23 cellular contexts compared by ENCODE assay signal in the genomic region with DNA sequence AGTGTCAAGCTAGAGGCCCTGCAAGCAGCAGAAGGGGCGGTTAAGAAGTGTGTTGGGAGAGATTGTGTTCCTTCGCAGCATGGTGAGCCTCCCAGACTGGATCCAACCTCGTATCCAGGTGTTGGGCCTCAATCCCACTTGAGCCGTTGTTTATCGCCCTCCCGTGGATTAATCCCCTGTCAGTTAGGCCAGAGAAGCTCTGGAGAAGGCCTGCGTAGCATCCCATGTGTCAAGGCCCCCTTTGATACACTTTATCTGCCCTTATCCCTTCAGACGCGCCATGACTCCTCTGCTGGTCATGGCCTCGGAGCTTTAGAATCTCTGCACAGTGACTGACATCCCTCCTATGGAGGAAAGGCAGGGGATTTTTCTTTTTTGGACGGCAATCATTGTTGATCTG.
DNase-seq lines count a peak whose midpoint lies in the region; TF ChIP-seq lines count a peak whose summit lies in the region.
"Had no signal": no experiment of that assay in that cellular context is flagged by ENCODE, and none has a peak within 500 bp of the region (broad histone marks: within the 10 kb centered on the region; RNA-seq: fewer than 3 reads in every experiment).

No MANE protein-coding gene starts in this region.

- H3K4me3 Mint-ChIP-seq in H9 (no peak overlapping the region), nephron progenitor cell (no peak overlapping the region), progenitor cell of endocrine pancreas (ENCODE audit: low read depth) (no peak overlapping the region)
- H3K4me3 Mint-ChIP-seq: B cell, CD14-positive monocyte, HFFc6, IgD-negative memory B cell had no signal

- H3K4me1 ChIP-seq in H9 (ENCODE audit: insufficient read depth, low read length) (no peaks in the 10 kb centered on the region), ectodermal cell (ENCODE audit: control insufficient read depth, insufficient read depth, low read length) (peaks cover 9% of the 10 kb centered on the region)
- H3K4me1 ChIP-seq: A549 had no signal

- H3K9me3 Mint-ChIP-seq in H9 = no peaks in the 10 kb centered on the region; a peak in 1 of 5 replicates
- peaks cover 16% of the 10 kb centered on the region for H3K9me3 Mint-ChIP-seq in nephron progenitor cell
- peaks cover 14% of the 10 kb centered on the region for H3K9me3 Mint-ChIP-seq in progenitor cell of endocrine pancreas (ENCODE audit: low read depth)

- H3K18ac ChIP-seq in H9 (ENCODE audit: insufficient read length, low read depth, low read length) = no peak overlapping the region

- H4K8ac ChIP-seq in H9 (replicated peaks; ENCODE audit: insufficient read length, low read depth, low read length) = no peak overlapping the region

- H2BK12ac ChIP-seq in H9 (ENCODE audit: insufficient read length, low read depth, low read length) = no peak overlapping the region

- no peak overlapping the region for H3T11ph ChIP-seq in H9 (ENCODE audit: low read length)

- peak overlapping the region in 2 of 3 experiments; percentile 55 to 88; a peak in 3 of 7 replicates for H3K27ac Mint-ChIP-seq in H9
- peak overlapping the region; percentile 89 for H3K27ac Mint-ChIP-seq in nephron progenitor cell
- no peak overlapping the region for H3K27ac Mint-ChIP-seq in progenitor cell of endocrine pancreas
- H3K27ac Mint-ChIP-seq: B cell, CD14-positive monocyte, HFFc6, IgD-negative memory B cell had no signal

- H3K56ac ChIP-seq in H9 (ENCODE audit: insufficient read length, low read depth, low read length) = no peak overlapping the region

- H3K23me2 ChIP-seq in H9 (ENCODE audit: insufficient read length, low read depth, low read length, poor library complexity, severe bottlenecking) = no peaks in the 10 kb centered on the region

- no peak overlapping the region for H4K5ac ChIP-seq in H9 (ENCODE audit: insufficient read length, low read depth, low read length)

- no peaks in the 10 kb centered on the region for H3K9me3 ChIP-seq in H9 (ENCODE audit: control insufficient read depth, low read depth, low read length)
- no peaks in the 10 kb centered on the region for H3K9me3 ChIP-seq in ectodermal cell (ENCODE audit: control insufficient read depth, low read length)

- H3K27me3 ChIP-seq in H9 (ENCODE audit: insufficient read depth, low read length) (no peaks in the 10 kb centered on the region), ectodermal cell (ENCODE audit: control insufficient read depth, insufficient read depth, low read length, poor library complexity, severe bottlenecking) (no peaks in the 10 kb centered on the region)

- H3K4me3 ChIP-seq in ectodermal cell (ENCODE audit: insufficient read depth, low read depth, low read length) = no peak overlapping the region
- H3K4me3 ChIP-seq: A549, PC-9 had no signal

- H4K20me1 ChIP-seq in H9 (ENCODE audit: control insufficient read depth, insufficient read depth, insufficient read length) = no peaks in the 10 kb centered on the region

- no peak overlapping the region for H2BK20ac ChIP-seq in H9 (ENCODE audit: low read depth, low read length, poor library complexity, severe bottlenecking)

- CTCF ChIA-PET in GM10248 (lab: Yijun Ruan, JAX) = no interaction called here

- DNase-seq in H9 (peak; percentile 43), NCI-H82 (lab: John Stamatoyannopoulos, UW) (peak; percentile 97), nephron progenitor cell (no peak), progenitor cell of endocrine pancreas (ENCODE audit: low spot score, unreplicated experiment) (no peak), GM10248 (ENCODE audit: extremely low spot score) (no peak), GDM1 (lab: John Stamatoyannopoulos, UW) (no peak), putamen (ENCODE audit: low spot score) (no peak)
- DNase-seq: HFFc6, NCI-H1105, NCI-H146, NCI-H2029, NCI-H2171 treated with DMSO at 0.1 percent for 48 hours, NCI-H69, PC-9, RPMI8226, SHP77 treated with DMSO at 0.1 percent for 48 hours, SK-N-SH had no signal

- H3K23ac ChIP-seq in H9 (ENCODE audit: insufficient read length, low read depth, low read length) = no peak overlapping the region

- no peak overlapping the region for H2BK120ac ChIP-seq in H9 (ENCODE audit: low read depth, low read length, poor library complexity, severe bottlenecking)

- H3K79me2 ChIP-seq in H9 (ENCODE audit: insufficient read depth, low read length) = no peaks in the 10 kb centered on the region

- H4K91ac ChIP-seq in H9 (ENCODE audit: insufficient read length, low read depth, low read length) = no peak overlapping the region

- H3K36me3 ChIP-seq in ectodermal cell (ENCODE audit: control insufficient read depth, insufficient read depth, low read length) = no peaks in the 10 kb centered on the region

- 0 out of 7 replicates have a peak, but pooled peaks cover 0 to 4% (median 0%) of the 10 kb centered on the region in 3 experiments for H3K36me3 Mint-ChIP-seq in H9 (ENCODE audit: insufficient read depth in 1 of 3, low read depth in 3 of 3)
- H3K36me3 Mint-ChIP-seq in nephron progenitor cell (ENCODE audit: low read depth) = peaks cover 22% of the 10 kb centered on the region
- H3K36me3 Mint-ChIP-seq in progenitor cell of endocrine pancreas (ENCODE audit: insufficient read depth) = peaks cover 8% of the 10 kb centered on the region
- H3K36me3 Mint-ChIP-seq: CD14-positive monocyte, IgD-negative memory B cell had no signal

- no peak overlapping the region for H2AFZ ChIP-seq in H9 (ENCODE audit: low read length)
- H2AFZ ChIP-seq: PC-9 had no signal

- WGBS in H9 (ENCODE audit: extremely low coverage, insufficient read length, low lambda C conversion rate) = no CpG with 5 or more reads among the region's 11 CpGs
- 48 to 61% methylated on average over 11 of the region's 11 CpGs for WGBS in ectodermal cell, 2 experiments

- POLR2A ChIA-PET in GM10248 (lab: Yijun Ruan, JAX) = no interaction called here

- H3K27ac ChIP-seq in H9 (ENCODE audit: insufficient read length, low read depth, low read length) (no peak overlapping the region), ectodermal cell (ENCODE audit: insufficient read depth, low read depth, low read length, poor library complexity, severe bottlenecking) (peak overlapping the region; percentile 66)
- H3K27ac ChIP-seq: A549, HL-60, PC-9 had no signal

- TF ChIP-seq CTCF in H9 (conservative IDR thresholded peaks at IDR 0.05) (no peak; the same call in 2 of the 3 replicates), nephron progenitor cell (IDR thresholded peaks at IDR 0.05) (no peak), progenitor cell of endocrine pancreas (IDR thresholded peaks at IDR 0.05; ENCODE audit: unreplicated experiment) (no peak), GM10248 (IDR thresholded peaks at IDR 0.05; ENCODE audit: control extremely low read depth, extremely low read depth, low read depth, missing control alignments) (no peak)

- no peak overlapping the region for H2BK15ac ChIP-seq in H9 (ENCODE audit: low read depth, low read length)

- H2AK5ac ChIP-seq in H9 (ENCODE audit: insufficient read length, low read length) = no peak overlapping the region

- no peak overlapping the region; the same call in 1 of the 2 replicates for H3K14ac ChIP-seq in H9 (ENCODE audit: insufficient read depth, low read length)

- peaks cover 29 to 34% of the 10 kb centered on the region in 2 experiments for H3K4me1 Mint-ChIP-seq in H9
- peaks cover 30% of the 10 kb centered on the region for H3K4me1 Mint-ChIP-seq in nephron progenitor cell
- H3K4me1 Mint-ChIP-seq in progenitor cell of endocrine pancreas (ENCODE audit: low read depth) = peaks cover 31% of the 10 kb centered on the region
- H3K4me1 Mint-ChIP-seq: B cell, IgD-negative memory B cell had no signal

- H2BK5ac ChIP-seq in H9 (ENCODE audit: insufficient read length, low read length) = no peak overlapping the region

- no peak overlapping the region for H3K4me2 ChIP-seq in H9 (ENCODE audit: insufficient read depth, insufficient read length, low read length)
- H3K4me2 ChIP-seq: A549, PC-9, SK-N-SH had no signal

- no peak overlapping the region for H3K9ac ChIP-seq in H9 (ENCODE audit: extremely low read depth, insufficient read length, low read length)
- H3K9ac ChIP-seq: SK-N-SH had no signal

- H3K27me3 Mint-ChIP-seq in H9 (ENCODE audit: low read depth) (no peaks in the 10 kb centered on the region), nephron progenitor cell (ENCODE audit: low read depth, poor library complexity) (no peaks in the 10 kb centered on the region), progenitor cell of endocrine pancreas (no peaks in the 10 kb centered on the region)
- H3K27me3 Mint-ChIP-seq: IgD-negative memory B cell had no signal

- no peaks in the 10 kb centered on the region for H3K79me1 ChIP-seq in H9 (ENCODE audit: insufficient read depth, low read depth, low read length, poor library complexity, severe bottlenecking)

- H3K4ac ChIP-seq in H9 (ENCODE audit: low read depth, low read length) = no peak overlapping the region

Comparison
In these comparisons a context has a peak if more than half of its experiments do, and no peak if none do; other contexts are left out.
1. DNase-seq: peak in H9 (single experiment) and NCI-H82 (single experiment); none in nephron progenitor cell (single experiment), progenitor cell of endocrine pancreas (single experiment), GM10248 (single experiment), GDM1 (single experiment) and putamen (single experiment).